Comparison of ENCODE assay signal across 1 cellular context in genomic region chr9:110256142-110256391, GRCh38.
A peak's percentile ranks its signal among the peaks of the same experiment; 100 is the strongest.
TF ChIP-seq lines count a peak whose summit lies in the region.

No MANE protein-coding gene starts in this region.

TF ChIP-seq in GM12878, 131 proteins besides CTCF, POLR2A, EP300 and RAD21 (continued from another document):
- TF ChIP-seq CREB1 (IDR thresholded peaks at IDR 0.05; ENCODE audit: low read depth) (no peak), KLF5 (IDR thresholded peaks at IDR 0.05; ENCODE audit: partially characterized antibody) (no peak), IKZF1 (conservative IDR thresholded peaks at IDR 0.05) (no peak), GATAD2B (conservative IDR thresholded peaks at IDR 0.05; ENCODE audit: low read depth) (no peak), ZNF207 (IDR thresholded peaks at IDR 0.05; ENCODE audit: borderline replicate concordance) (no peak), HDAC6 (IDR thresholded peaks at IDR 0.05; ENCODE audit: unreplicated experiment) (peak; percentile 80), MYC (IDR thresholded peaks at IDR 0.05; ENCODE audit: insufficient read depth, insufficient read length, insufficient replicate concordance, low read length, severe bottlenecking) (peak; percentile 73), PAX5 (IDR thresholded peaks at IDR 0.05; ENCODE audit: borderline replicate concordance, low read depth, low read length) (no peak), MEF2B (IDR thresholded peaks at IDR 0.05; ENCODE audit: partially characterized antibody, poor library complexity, severe bottlenecking) (peak; percentile 5), ESRRA (IDR thresholded peaks at IDR 0.05; ENCODE audit: low read length) (no peak)
